In the genomic region with DNA sequence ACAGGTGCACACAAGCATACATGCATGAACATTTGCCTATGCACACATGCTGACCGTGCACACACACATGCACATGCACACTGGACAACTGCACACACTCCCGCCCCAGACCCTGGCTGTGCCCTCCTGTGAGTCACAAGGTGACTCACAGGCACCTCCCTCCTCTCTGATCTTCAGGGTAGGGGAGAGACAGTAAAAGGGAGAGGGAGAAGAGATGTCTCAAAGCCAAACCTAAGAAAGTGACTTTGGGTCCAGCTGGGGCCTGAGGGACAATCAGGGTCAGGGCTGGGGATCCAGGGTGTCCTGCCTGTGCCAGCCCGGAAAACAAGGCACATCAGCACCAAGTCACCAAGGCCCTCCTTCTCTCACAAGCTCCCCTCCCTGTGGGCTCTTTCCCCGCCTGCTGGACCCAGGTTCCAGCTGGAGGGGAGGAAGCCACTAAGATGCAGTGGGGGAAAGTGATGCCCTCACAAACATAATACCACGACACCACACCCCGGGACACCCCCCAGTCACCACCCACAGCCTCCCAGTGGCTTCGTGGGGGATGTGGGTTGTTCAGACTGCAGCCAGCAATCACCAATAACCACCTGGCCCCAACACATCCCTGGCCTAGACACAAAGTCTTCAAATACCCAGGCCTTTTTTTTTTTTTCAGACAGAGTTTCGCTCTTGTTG, we compare ENCODE assay signal across 1 cellular context.
TF ChIP-seq lines count a peak whose summit lies in the region.

No MANE protein-coding gene starts in this region.

TF ChIP-seq in GM12878, 131 proteins besides CTCF, POLR2A, EP300 and RAD21 (continued from another document and continues in another):
- TF ChIP-seq, protein P1, sequence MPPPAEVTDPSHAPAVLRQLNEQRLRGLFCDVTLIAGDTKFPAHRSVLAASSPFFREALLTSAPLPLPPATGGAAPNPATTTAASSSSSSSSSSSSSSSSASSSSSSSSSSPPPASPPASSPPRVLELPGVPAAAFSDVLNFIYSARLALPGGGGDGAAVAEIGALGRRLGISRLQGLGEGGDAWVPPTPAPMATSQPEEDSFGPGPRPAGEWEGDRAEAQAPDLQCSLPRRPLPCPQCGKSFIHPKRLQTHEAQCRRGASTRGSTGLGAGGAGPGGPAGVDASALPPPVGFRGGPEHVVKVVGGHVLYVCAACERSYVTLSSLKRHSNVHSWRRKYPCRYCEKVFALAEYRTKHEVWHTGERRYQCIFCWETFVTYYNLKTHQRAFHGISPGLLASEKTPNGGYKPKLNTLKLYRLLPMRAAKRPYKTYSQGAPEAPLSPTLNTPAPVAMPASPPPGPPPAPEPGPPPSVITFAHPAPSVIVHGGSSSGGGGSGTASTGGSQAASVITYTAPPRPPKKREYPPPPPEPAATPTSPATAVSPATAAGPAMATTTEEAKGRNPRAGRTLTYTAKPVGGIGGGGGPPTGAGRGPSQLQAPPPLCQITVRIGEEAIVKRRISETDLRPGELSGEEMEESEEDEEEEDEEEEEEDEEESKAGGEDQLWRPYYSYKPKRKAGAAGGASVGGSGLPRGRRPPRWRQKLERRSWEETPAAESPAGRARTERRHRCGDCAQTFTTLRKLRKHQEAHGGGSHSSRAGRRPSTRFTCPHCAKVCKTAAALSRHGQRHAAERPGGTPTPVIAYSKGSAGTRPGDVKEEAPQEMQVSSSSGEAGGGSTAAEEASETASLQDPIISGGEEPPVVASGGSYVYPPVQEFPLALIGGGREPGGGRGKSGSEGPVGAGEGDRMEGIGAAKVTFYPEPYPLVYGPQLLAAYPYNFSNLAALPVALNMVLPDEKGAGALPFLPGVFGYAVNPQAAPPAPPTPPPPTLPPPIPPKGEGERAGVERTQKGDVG (CRISPR knock-in tag; IDR thresholded peaks at IDR 0.05) = no peak
- TF ChIP-seq POLR2AphosphoS5 (IDR thresholded peaks at IDR 0.05; ENCODE audit: low read length) (no peak), RCOR1 (conservative IDR thresholded peaks at IDR 0.05; ENCODE audit: low read depth, low read length) (no peak), TCF12 (IDR thresholded peaks at IDR 0.05; ENCODE audit: low read depth, low read length) (peak; percentile 60; the same call in 1 of the 2 replicates), SRF (IDR thresholded peaks at IDR 0.05; ENCODE audit: low read depth in 2 of 2, low read length in 2 of 2) (no peak), STAT1 (conservative IDR thresholded peaks at IDR 0.05) (no peak), RUNX3 (IDR thresholded peaks at IDR 0.05; ENCODE audit: low read length) (peak; percentile 68; the same call in 1 of the 2 replicates), ZNF622 (IDR thresholded peaks at IDR 0.05) (no peak), NFIC (IDR thresholded peaks at IDR 0.05; ENCODE audit: low read depth, low read length) (no peak), YBX1 (IDR thresholded peaks at IDR 0.05) (no peak), POU2F2 (IDR thresholded peaks at IDR 0.05; ENCODE audit: borderline replicate concordance, low read depth, low read length) (no peak), NBN (IDR thresholded peaks at IDR 0.05) (no peak), EED (IDR thresholded peaks at IDR 0.05; ENCODE audit: low read depth) (no peak), IKZF1 (conservative IDR thresholded peaks at IDR 0.05) (0 out of 2 replicates have a peak, but pooled peaks have one; percentile 30), IKZF2 (IDR thresholded peaks at IDR 0.05) (0 out of 4 replicates have a peak, but pooled peaks of 1 of the 2 experiments have one; percentile 20), CBFB (IDR thresholded peaks at IDR 0.05; ENCODE audit: low read depth) (no peak), RB1 (IDR thresholded peaks at IDR 0.05; ENCODE audit: borderline replicate concordance) (no peak), EGR1 (IDR thresholded peaks at IDR 0.05; ENCODE audit: borderline replicate concordance in 1 of 2, low read depth in 2 of 2, low read length in 2 of 2) (0 out of 3 replicates have a peak, but pooled peaks of 1 of the 2 experiments have one; percentile 12), SIX5 (IDR thresholded peaks at IDR 0.05; ENCODE audit: low read depth, low read length, severe bottlenecking) (no peak), SMAD1 (IDR thresholded peaks at IDR 0.05; ENCODE audit: low read depth, partially characterized antibody) (no peak), MTA3 (IDR thresholded peaks at IDR 0.05; ENCODE audit: borderline replicate concordance, low read length) (no peak), IRF4 (IDR thresholded peaks at IDR 0.05; ENCODE audit: low read depth, low read length) (no peak), WRNIP1 (IDR thresholded peaks at IDR 0.05; ENCODE audit: borderline replicate concordance, low read depth, low read length) (no peak), BMI1 (IDR thresholded peaks at IDR 0.05; ENCODE audit: borderline replicate concordance) (no peak), CHD1 (IDR thresholded peaks at IDR 0.05; ENCODE audit: low read depth, low read length) (no peak), ZBED1 (IDR thresholded peaks at IDR 0.05; ENCODE audit: borderline replicate concordance) (no peak), JUNB (IDR thresholded peaks at IDR 0.05) (peak; percentile 52), TAF1 (IDR thresholded peaks at IDR 0.05; ENCODE audit: borderline replicate concordance, low read depth, low read length) (no peak), PAX5 (IDR thresholded peaks at IDR 0.05; ENCODE audit: borderline replicate concordance, low read depth, low read length) (no peak), GABPA (IDR thresholded peaks at IDR 0.05; ENCODE audit: low read depth) (no peak), ASH2L (IDR thresholded peaks at IDR 0.05; ENCODE audit: borderline replicate concordance, low read depth) (no peak), BCL11A (IDR thresholded peaks at IDR 0.05; ENCODE audit: low read depth, low read length) (no peak), BHLHE40 (IDR thresholded peaks at IDR 0.05; ENCODE audit: borderline replicate concordance in 1 of 2, low read depth in 2 of 2, low read length in 1 of 2) (0 out of 4 replicates have a peak, but pooled peaks of 1 of the 2 experiments have one; percentile 5), PML (IDR thresholded peaks at IDR 0.05; ENCODE audit: low read length) (no peak), CHD4 (IDR thresholded peaks at IDR 0.05) (no peak), PKNOX1 (IDR thresholded peaks at IDR 0.05) (no peak), PRDM15 (CRISPR knock-in tag; IDR thresholded peaks at IDR 0.05) (no peak), CREM (IDR thresholded peaks at IDR 0.05; ENCODE audit: low read depth) (no peak), RELA (IDR thresholded peaks at IDR 0.05; ENCODE audit: borderline replicate concordance, partially characterized antibody) (no peak), SMC3 (IDR thresholded peaks at IDR 0.05; ENCODE audit: borderline replicate concordance, low read length) (no peak)
- TF ChIP-seq, protein P2, sequence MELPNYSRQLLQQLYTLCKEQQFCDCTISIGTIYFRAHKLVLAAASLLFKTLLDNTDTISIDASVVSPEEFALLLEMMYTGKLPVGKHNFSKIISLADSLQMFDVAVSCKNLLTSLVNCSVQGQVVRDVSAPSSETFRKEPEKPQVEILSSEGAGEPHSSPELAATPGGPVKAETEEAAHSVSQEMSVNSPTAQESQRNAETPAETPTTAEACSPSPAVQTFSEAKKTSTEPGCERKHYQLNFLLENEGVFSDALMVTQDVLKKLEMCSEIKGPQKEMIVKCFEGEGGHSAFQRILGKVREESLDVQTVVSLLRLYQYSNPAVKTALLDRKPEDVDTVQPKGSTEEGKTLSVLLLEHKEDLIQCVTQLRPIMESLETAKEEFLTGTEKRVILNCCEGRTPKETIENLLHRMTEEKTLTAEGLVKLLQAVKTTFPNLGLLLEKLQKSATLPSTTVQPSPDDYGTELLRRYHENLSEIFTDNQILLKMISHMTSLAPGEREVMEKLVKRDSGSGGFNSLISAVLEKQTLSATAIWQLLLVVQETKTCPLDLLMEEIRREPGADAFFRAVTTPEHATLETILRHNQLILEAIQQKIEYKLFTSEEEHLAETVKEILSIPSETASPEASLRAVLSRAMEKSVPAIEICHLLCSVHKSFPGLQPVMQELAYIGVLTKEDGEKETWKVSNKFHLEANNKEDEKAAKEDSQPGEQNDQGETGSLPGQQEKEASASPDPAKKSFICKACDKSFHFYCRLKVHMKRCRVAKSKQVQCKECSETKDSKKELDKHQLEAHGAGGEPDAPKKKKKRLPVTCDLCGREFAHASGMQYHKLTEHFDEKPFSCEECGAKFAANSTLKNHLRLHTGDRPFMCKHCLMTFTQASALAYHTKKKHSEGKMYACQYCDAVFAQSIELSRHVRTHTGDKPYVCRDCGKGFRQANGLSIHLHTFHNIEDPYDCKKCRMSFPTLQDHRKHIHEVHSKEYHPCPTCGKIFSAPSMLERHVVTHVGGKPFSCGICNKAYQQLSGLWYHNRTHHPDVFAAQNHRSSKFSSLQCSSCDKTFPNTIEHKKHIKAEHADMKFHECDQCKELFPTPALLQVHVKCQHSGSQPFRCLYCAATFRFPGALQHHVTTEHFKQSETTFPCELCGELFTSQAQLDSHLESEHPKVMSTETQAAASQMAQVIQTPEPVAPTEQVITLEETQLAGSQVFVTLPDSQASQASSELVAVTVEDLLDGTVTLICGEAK (IDR thresholded peaks at IDR 0.05; ENCODE audit: borderline replicate concordance) = no peak
- TF ChIP-seq, protein P3, sequence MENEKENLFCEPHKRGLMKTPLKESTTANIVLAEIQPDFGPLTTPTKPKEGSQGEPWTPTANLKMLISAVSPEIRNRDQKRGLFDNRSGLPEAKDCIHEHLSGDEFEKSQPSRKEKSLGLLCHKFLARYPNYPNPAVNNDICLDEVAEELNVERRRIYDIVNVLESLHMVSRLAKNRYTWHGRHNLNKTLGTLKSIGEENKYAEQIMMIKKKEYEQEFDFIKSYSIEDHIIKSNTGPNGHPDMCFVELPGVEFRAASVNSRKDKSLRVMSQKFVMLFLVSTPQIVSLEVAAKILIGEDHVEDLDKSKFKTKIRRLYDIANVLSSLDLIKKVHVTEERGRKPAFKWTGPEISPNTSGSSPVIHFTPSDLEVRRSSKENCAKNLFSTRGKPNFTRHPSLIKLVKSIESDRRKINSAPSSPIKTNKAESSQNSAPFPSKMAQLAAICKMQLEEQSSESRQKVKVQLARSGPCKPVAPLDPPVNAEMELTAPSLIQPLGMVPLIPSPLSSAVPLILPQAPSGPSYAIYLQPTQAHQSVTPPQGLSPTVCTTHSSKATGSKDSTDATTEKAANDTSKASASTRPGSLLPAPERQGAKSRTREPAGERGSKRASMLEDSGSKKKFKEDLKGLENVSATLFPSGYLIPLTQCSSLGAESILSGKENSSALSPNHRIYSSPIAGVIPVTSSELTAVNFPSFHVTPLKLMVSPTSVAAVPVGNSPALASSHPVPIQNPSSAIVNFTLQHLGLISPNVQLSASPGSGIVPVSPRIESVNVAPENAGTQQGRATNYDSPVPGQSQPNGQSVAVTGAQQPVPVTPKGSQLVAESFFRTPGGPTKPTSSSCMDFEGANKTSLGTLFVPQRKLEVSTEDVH (IDR thresholded peaks at IDR 0.05; ENCODE audit: low read depth, partially characterized antibody) = no peak
- TF ChIP-seq, protein P4, sequence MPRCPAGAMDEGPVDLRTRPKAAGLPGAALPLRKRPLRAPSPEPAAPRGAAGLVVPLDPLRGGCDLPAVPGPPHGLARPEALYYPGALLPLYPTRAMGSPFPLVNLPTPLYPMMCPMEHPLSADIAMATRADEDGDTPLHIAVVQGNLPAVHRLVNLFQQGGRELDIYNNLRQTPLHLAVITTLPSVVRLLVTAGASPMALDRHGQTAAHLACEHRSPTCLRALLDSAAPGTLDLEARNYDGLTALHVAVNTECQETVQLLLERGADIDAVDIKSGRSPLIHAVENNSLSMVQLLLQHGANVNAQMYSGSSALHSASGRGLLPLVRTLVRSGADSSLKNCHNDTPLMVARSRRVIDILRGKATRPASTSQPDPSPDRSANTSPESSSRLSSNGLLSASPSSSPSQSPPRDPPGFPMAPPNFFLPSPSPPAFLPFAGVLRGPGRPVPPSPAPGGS (IDR thresholded peaks at IDR 0.05; ENCODE audit: borderline replicate concordance, insufficient read depth, low read depth, low read length, poor library complexity, severe bottlenecking) = peak; percentile 52
- TF ChIP-seq, protein P5, sequence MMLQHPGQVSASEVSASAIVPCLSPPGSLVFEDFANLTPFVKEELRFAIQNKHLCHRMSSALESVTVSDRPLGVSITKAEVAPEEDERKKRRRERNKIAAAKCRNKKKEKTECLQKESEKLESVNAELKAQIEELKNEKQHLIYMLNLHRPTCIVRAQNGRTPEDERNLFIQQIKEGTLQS (IDR thresholded peaks at IDR 0.05; ENCODE audit: borderline replicate concordance, extremely low read depth, low read depth, low read length) = no peak
- TF ChIP-seq, protein P6, sequence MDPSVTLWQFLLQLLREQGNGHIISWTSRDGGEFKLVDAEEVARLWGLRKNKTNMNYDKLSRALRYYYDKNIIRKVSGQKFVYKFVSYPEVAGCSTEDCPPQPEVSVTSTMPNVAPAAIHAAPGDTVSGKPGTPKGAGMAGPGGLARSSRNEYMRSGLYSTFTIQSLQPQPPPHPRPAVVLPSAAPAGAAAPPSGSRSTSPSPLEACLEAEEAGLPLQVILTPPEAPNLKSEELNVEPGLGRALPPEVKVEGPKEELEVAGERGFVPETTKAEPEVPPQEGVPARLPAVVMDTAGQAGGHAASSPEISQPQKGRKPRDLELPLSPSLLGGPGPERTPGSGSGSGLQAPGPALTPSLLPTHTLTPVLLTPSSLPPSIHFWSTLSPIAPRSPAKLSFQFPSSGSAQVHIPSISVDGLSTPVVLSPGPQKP (IDR thresholded peaks at IDR 0.05; ENCODE audit: low read depth, low read length) = no peak
